Comparison of ENCODE assay signal across 1 cellular context in genomic region chr4:153450545-153450917, GRCh38.
TF ChIP-seq lines count a peak whose summit lies in the region.

No MANE protein-coding gene starts in this region.

TF ChIP-seq in H1, 55 proteins besides CTCF, POLR2A, EP300 and RAD21 (continued from another document):
- TF ChIP-seq RBBP5 (IDR thresholded peaks at IDR 0.05; ENCODE audit: borderline replicate concordance, low read depth, low read length) (no peak), TEAD4 (IDR thresholded peaks at IDR 0.05; ENCODE audit: low read depth, low read length) (no peak), FOSL1 (IDR thresholded peaks at IDR 0.05; ENCODE audit: insufficient read depth, low read depth, low read length) (no peak), CBX5 (IDR thresholded peaks at IDR 0.05; ENCODE audit: low read depth, low read length) (no peak), SAP30 (IDR thresholded peaks at IDR 0.05; ENCODE audit: insufficient read depth, insufficient replicate concordance, low read length) (no peak), PHF8 (conservative IDR thresholded peaks at IDR 0.05; ENCODE audit: low read depth, low read length) (no peak), GTF2F1 (IDR thresholded peaks at IDR 0.05; ENCODE audit: borderline replicate concordance, low read depth, low read length) (no peak), EGR1 (IDR thresholded peaks at IDR 0.05; ENCODE audit: borderline replicate concordance, low read depth, low read length) (no peak), HDAC2 (IDR thresholded peaks at IDR 0.05; ENCODE audit: borderline replicate concordance in 1 of 2, low read depth in 2 of 2, low read length in 2 of 2) (no peak)
